Comparison of ENCODE assay signal across 8 cellular contexts in genomic region chr11:118911880-118912741, GRCh38. TPM values are rescaled to one million over a fixed set of nuclear protein-coding genes. Genes with fewer than 3 reads are reported as not detected.
A peak's percentile ranks its signal among the peaks of the same experiment; 100 is the strongest.
DNase-seq lines count a peak whose midpoint lies in the region; ATAC-seq lines count a peak whose summit lies in the region.

No MANE protein-coding gene starts in this region.

- peak overlapping the region; percentile 80 to 99 (median 86) for H3K4me3 Mint-ChIP-seq in CD8-positive, alpha-beta memory T cell
- peak overlapping the region; percentile 43 to 83 (median 68) for H3K4me3 Mint-ChIP-seq in naive B cell
- peak overlapping the region; percentile 56 to 60 for H3K4me3 Mint-ChIP-seq in stimulated activated naive B cell treated with anti-CD40 and anti-IgM and Interleukin-4, amounts not matched to agents 10 μg/mL and 1 μg/mL and 100 μg/mL, for 72 hours

- H3K27ac ChIP-seq in CD8-positive, alpha-beta memory T cell (ENCODE audit: low read depth, low read length) = peak overlapping the region; percentile 86
- H3K27ac ChIP-seq in epithelial cell of prostate = peak overlapping the region; percentile 100

- peak overlapping the region; percentile 91 to 100 (median 100) for H3K27ac Mint-ChIP-seq in CD8-positive, alpha-beta memory T cell
- H3K27ac Mint-ChIP-seq in naive B cell = peak overlapping the region; percentile 54 to 95 (median 90)
- H3K27ac Mint-ChIP-seq in stimulated activated naive B cell treated with anti-CD40 and anti-IgM and Interleukin-4, amounts not matched to agents 10 μg/mL and 1 μg/mL and 100 μg/mL, for 72 hours = peak overlapping the region; percentile 93

- H3K9me3 ChIP-seq in CD8-positive, alpha-beta memory T cell (ENCODE audit: low read length) = no peaks in the 10 kb centered on the region

- peak overlapping the region; percentile 74 for H3K4me3 ChIP-seq in CD8-positive, alpha-beta memory T cell (ENCODE audit: low read length)

- CTCF ChIA-PET in CD8-positive, alpha-beta memory T cell (lab: Charles Lee) = interaction anchor here (1.0 to 6.5 kb wide), 9 partner anchors 17 to 223 kb away, joined by 3 to 40 read pairs (median 4); partner anchors contain the start of genes DDX6 and UPK2

- ATAC-seq in naive B cell (ENCODE audit: low read depth in 2 of 2) (no peak), GM19351 (IDR thresholded peaks at IDR 0.05; ENCODE audit: unreplicated experiment) (no peak)
- ATAC-seq in stimulated activated naive B cell treated with anti-CD40 and anti-IgM and Interleukin-4, amounts not matched to agents 10 μg/mL and 1 μg/mL and 100 μg/mL, for 72 hours (replicated peaks) = peak; percentile 26 to 40

- peaks cover 76 to 93% (median 80%) of the 10 kb centered on the region in 3 donors for H3K4me1 Mint-ChIP-seq in CD8-positive, alpha-beta memory T cell
- H3K4me1 Mint-ChIP-seq in naive B cell = peaks cover 66 to 87% (median 76%) of the 10 kb centered on the region in 3 donors
- H3K4me1 Mint-ChIP-seq in stimulated activated naive B cell treated with anti-CD40 and anti-IgM and Interleukin-4, amounts not matched to agents 10 μg/mL and 1 μg/mL and 100 μg/mL, for 72 hours = peaks cover 75 to 92% of the 10 kb centered on the region in 2 donors

- POLR2A ChIA-PET in CD8-positive, alpha-beta memory T cell (lab: Charles Lee) = interaction anchor here (0.6 to 10.7 kb wide), 4 partner anchors 15 to 122 kb away, joined by 3 to 203 read pairs (median 34); partner anchors contain the start of genes BCL9L and DDX6

- no peaks in the 10 kb centered on the region for H3K27me3 ChIP-seq in CD8-positive, alpha-beta memory T cell (ENCODE audit: insufficient read depth, low read length, poor library complexity, severe bottlenecking)

- no peaks in the 10 kb centered on the region for H3K27me3 Mint-ChIP-seq in CD8-positive, alpha-beta memory T cell
- no peaks in the 10 kb centered on the region for H3K27me3 Mint-ChIP-seq in naive B cell
- H3K27me3 Mint-ChIP-seq in stimulated activated naive B cell treated with anti-CD40 and anti-IgM and Interleukin-4, amounts not matched to agents 10 μg/mL and 1 μg/mL and 100 μg/mL, for 72 hours = no peaks in the 10 kb centered on the region

- H3K9me3 Mint-ChIP-seq in CD8-positive, alpha-beta memory T cell = peaks cover 0 to 2% (median 0%) of the 10 kb centered on the region in 5 donors
- H3K9me3 Mint-ChIP-seq in naive B cell = no peaks in the 10 kb centered on the region
- no peaks in the 10 kb centered on the region for H3K9me3 Mint-ChIP-seq in stimulated activated naive B cell treated with anti-CD40 and anti-IgM and Interleukin-4, amounts not matched to agents 10 μg/mL and 1 μg/mL and 100 μg/mL, for 72 hours

- peaks cover under 1 to 46% (median 10%) of the 10 kb centered on the region in 3 donors for H3K36me3 Mint-ChIP-seq in CD8-positive, alpha-beta memory T cell
- H3K36me3 Mint-ChIP-seq in naive B cell = no peaks in the 10 kb centered on the region
- H3K36me3 Mint-ChIP-seq in stimulated activated naive B cell treated with anti-CD40 and anti-IgM and Interleukin-4, amounts not matched to agents 10 μg/mL and 1 μg/mL and 100 μg/mL, for 72 hours = peaks cover 15 to 26% of the 10 kb centered on the region in 2 donors

- peaks cover 10% of the 10 kb centered on the region for H3K36me3 ChIP-seq in CD8-positive, alpha-beta memory T cell (ENCODE audit: insufficient read depth, low read length)

- DNase-seq in CD8-positive, alpha-beta memory T cell = peak; percentile 49 to 83 (median 65)
- peak; percentile 86 for DNase-seq in NCI-H2196 treated with DMSO at 0.1 percent for 48 hours (lab: John Stamatoyannopoulos, UW; ENCODE audit: unreplicated experiment)
- DNase-seq in activated T-cell treated with anti-CD3 and anti-CD28 coated beads for 24 hours (ENCODE audit: low read depth) = peak; percentile 79
- peak; percentile 99 for DNase-seq in epithelial cell of prostate (ENCODE audit: low read depth, low spot score)
- DNase-seq in naive B cell = no peak
- no peak for DNase-seq in stimulated activated naive B cell treated with anti-CD40 and anti-IgM and Interleukin-4, amounts not matched to agents 10 μg/mL and 1 μg/mL and 100 μg/mL, for 72 hours
- DNase-seq in SKM-1 treated with dmso at 0.1 percent for 144 hours (lab: John Stamatoyannopoulos, UW; ENCODE audit: unreplicated experiment) = no peak

- H3K4me1 ChIP-seq in CD8-positive, alpha-beta memory T cell (ENCODE audit: insufficient read depth, low read length) = peaks cover 94% of the 10 kb centered on the region

RNA-seq across cellular contexts. Expression of gene BCL9L, which starts 13.6 kb away (rescaled TPM):
- 10 to 100 TPM; 39.6 to 42.8 TPM for total RNA-seq in CD8-positive, alpha-beta memory T cell
- 9.1 TPM for polyA plus RNA-seq in CD8-positive, alpha-beta memory T cell
- polyA plus RNA-seq in naive B cell (ENCODE audit: low read depth in 6 of 6) = 1 to 10 TPM in 2 of 6 donors, under 1 TPM in 3, not detected in 1; 0.50 to 3.2 (median 0.75) TPM

RNA-seq across cellular contexts. Expression of gene CXCR5, which starts 28.4 kb away (rescaled TPM):
- 1 to 10 TPM; 5.8 to 6.3 TPM for total RNA-seq in CD8-positive, alpha-beta memory T cell
- 4.5 TPM for polyA plus RNA-seq in CD8-positive, alpha-beta memory T cell
- 100 to 1,000 TPM; 101 to 157 (median 116) TPM for polyA plus RNA-seq in naive B cell (ENCODE audit: low read depth in 6 of 6)

RNA-seq across cellular contexts. Expression of gene UPK2, which starts 44.0 kb away (rescaled TPM):
- total RNA-seq in CD8-positive, alpha-beta memory T cell = under 1 TPM in 1 of 2 experiments, not detected in 1; 0.22 TPM
- not detected for polyA plus RNA-seq in CD8-positive, alpha-beta memory T cell
- under 1 TPM in 3 of 6 donors, not detected in 3; 0.33 to 0.43 (median 0.35) TPM for polyA plus RNA-seq in naive B cell (ENCODE audit: low read depth in 6 of 6)

RNA-seq across cellular contexts. Expression of gene FOXR1, which starts 59.5 kb away (rescaled TPM):
- not detected for total RNA-seq in CD8-positive, alpha-beta memory T cell
- polyA plus RNA-seq in CD8-positive, alpha-beta memory T cell = not detected
- not detected for polyA plus RNA-seq in naive B cell (ENCODE audit: low read depth in 6 of 6)

Comparison
In these comparisons a context has a peak if more than half of its experiments do, and no peak if none do; other contexts are left out.
1. DNase-seq: peak in CD8-positive, alpha-beta memory T cell (5 of 5), NCI-H2196 treated with DMSO at 0.1 percent for 48 hours (single experiment), activated T-cell treated with anti-CD3 and anti-CD28 coated beads for 24 hours (single experiment) and epithelial cell of prostate (single experiment); none in naive B cell (single experiment), stimulated activated naive B cell treated with anti-CD40 and anti-IgM and Interleukin-4, amounts not matched to agents 10 μg/mL and 1 μg/mL and 100 μg/mL, for 72 hours (single experiment) and SKM-1 treated with dmso at 0.1 percent for 144 hours (single experiment).
2. ATAC-seq: peak in stimulated activated naive B cell treated with anti-CD40 and anti-IgM and Interleukin-4, amounts not matched to agents 10 μg/mL and 1 μg/mL and 100 μg/mL, for 72 hours (2 of 2); none in naive B cell (0 of 2) and GM19351 (single experiment).
3. RNA of gene CXCR5, which starts 28.4 kb away (polyA plus RNA-seq): 101 to 157 TPM in naive B cell; 4.5 TPM in CD8-positive, alpha-beta memory T cell (single experiment); every median in the first group is over 10 times any median in the second.
4. Peak in every context shown above with its lines, with median percentiles within 50 percentile points of each other: H3K27ac Mint-ChIP-seq and H3K4me3 Mint-ChIP-seq.